ENCODE assay signal across 9 cellular contexts in genomic region chr2:191038241-191038725, GRCh38. TPM values are rescaled to one million over a fixed set of nuclear protein-coding genes. Genes with fewer than 3 reads are reported as not detected.
DNase-seq lines count a peak whose midpoint lies in the region; ATAC-seq and TF ChIP-seq lines count a peak whose summit lies in the region.
"Had no signal": no experiment of that assay in that cellular context is flagged by ENCODE, and none has a peak within 500 bp of the region (broad histone marks: within the 10 kb centered on the region; RNA-seq: fewer than 3 reads in every experiment).

No MANE protein-coding gene starts in this region.

- H3K27me3 ChIP-seq in CD4-positive, alpha-beta T cell (ENCODE audit: control insufficient read depth, insufficient read depth, low read length) = no peaks in the 10 kb centered on the region

- DNase-seq in CD4-positive, alpha-beta T cell = peak in 4 of 10 experiments; percentile 12 to 24 (median 22)
- DNase-seq in activated CD8-positive, alpha-beta T cell treated with anti-CD3 and anti-CD28 coated beads for 36 hours = peak; percentile 41
- DNase-seq in glomerular visceral epithelial cell (ENCODE audit: extremely low spot score) (peak; percentile 40), UCSD-AML1 (lab: John Stamatoyannopoulos, UW; ENCODE audit: unreplicated experiment) (no peak), NCI-H1092 treated with DMSO at 0.1 percent for 48 hours (lab: John Stamatoyannopoulos, UW) (no peak), SKM-1 treated with dmso at 0.1 percent for 144 hours (lab: John Stamatoyannopoulos, UW; ENCODE audit: unreplicated experiment) (no peak), iPS-NIHi7 (ENCODE audit: extremely low spot score) (no peak)
- DNase-seq: NCI-H1694 had no signal

- no peak overlapping the region for H3K27ac ChIP-seq in CD4-positive, alpha-beta T cell (ENCODE audit: low read depth, low read length)

- H3K9me3 Mint-ChIP-seq in CD4-positive, alpha-beta T cell = no peaks in the 10 kb centered on the region
- H3K9me3 Mint-ChIP-seq in activated CD8-positive, alpha-beta T cell treated with anti-CD3 and anti-CD28 coated beads for 36 hours = no peaks in the 10 kb centered on the region

- intact Hi-C loops in CD4-positive, alpha-beta T cell (cut with DNase I, micrococcal nuclease) = no loop called here
- intact Hi-C loops in activated CD8-positive, alpha-beta T cell treated with anti-CD3 and anti-CD28 coated beads for 36 hours (cut with micrococcal nuclease) = no loop called here

- peak overlapping the region; percentile 3 for H3K4me3 Mint-ChIP-seq in CD4-positive, alpha-beta T cell
- H3K4me3 Mint-ChIP-seq in activated CD8-positive, alpha-beta T cell treated with anti-CD3 and anti-CD28 coated beads for 36 hours = no peak overlapping the region

- peaks cover 18% of the 10 kb centered on the region for H3K4me1 Mint-ChIP-seq in CD4-positive, alpha-beta T cell (ENCODE audit: low read depth)
- H3K4me1 Mint-ChIP-seq in activated CD8-positive, alpha-beta T cell treated with anti-CD3 and anti-CD28 coated beads for 36 hours (ENCODE audit: low read depth) = peaks cover 29% of the 10 kb centered on the region

- no peaks in the 10 kb centered on the region for H3K27me3 Mint-ChIP-seq in CD4-positive, alpha-beta T cell
- H3K27me3 Mint-ChIP-seq in activated CD8-positive, alpha-beta T cell treated with anti-CD3 and anti-CD28 coated beads for 36 hours = no peaks in the 10 kb centered on the region

- POLR2A ChIA-PET in CD4-positive, alpha-beta T cell (lab: Charles Lee) = interaction anchor here (0.5 to 1.0 kb wide), 2 partner anchors 16 to 104 kb away, joined by 3 read pairs; no protein-coding TSS in a partner anchor
- POLR2A ChIA-PET in activated CD8-positive, alpha-beta T cell treated with anti-CD3 and anti-CD28 coated beads for 36 hours (lab: Charles Lee) = interaction anchor here (1.0 to 2.8 kb wide), 6 partner anchors 14 to 113 kb away, joined by 3 to 11 read pairs (median 6); partner anchors contain the start of gene STAT4

- CTCF ChIA-PET in CD4-positive, alpha-beta T cell (lab: Charles Lee) = interaction anchor here (1.0 to 4.1 kb wide), 3 partner anchors 9 to 117 kb away, joined by 3 to 19 read pairs (median 3); partner anchors contain the start of gene STAT1
- CTCF ChIA-PET in activated CD8-positive, alpha-beta T cell treated with anti-CD3 and anti-CD28 coated beads for 36 hours (lab: Charles Lee) = interaction anchor here (1.0 to 5.3 kb wide), 7 partner anchors 9 to 127 kb away, joined by 3 to 42 read pairs (median 4); no protein-coding TSS in a partner anchor

- H3K9me3 ChIP-seq in CD4-positive, alpha-beta T cell (ENCODE audit: control insufficient read depth, low read length) = no peaks in the 10 kb centered on the region

- peak; percentile 68 for ATAC-seq in CD4-positive, alpha-beta T cell (ENCODE audit: poor library complexity)
- peak; percentile 58 for ATAC-seq in HG02870 (IDR thresholded peaks at IDR 0.05; ENCODE audit: unreplicated experiment)
- peak; percentile 67 for ATAC-seq in activated CD8-positive, alpha-beta T cell treated with anti-CD3 and anti-CD28 coated beads for 36 hours

- H3K36me3 Mint-ChIP-seq in CD4-positive, alpha-beta T cell (ENCODE audit: low read depth) = peaks cover 72% of the 10 kb centered on the region
- peaks cover 36% of the 10 kb centered on the region for H3K36me3 Mint-ChIP-seq in activated CD8-positive, alpha-beta T cell treated with anti-CD3 and anti-CD28 coated beads for 36 hours (ENCODE audit: low read depth)

- H3K27ac Mint-ChIP-seq in CD4-positive, alpha-beta T cell = peak overlapping the region; percentile 80
- peak overlapping the region; percentile 76 for H3K27ac Mint-ChIP-seq in activated CD8-positive, alpha-beta T cell treated with anti-CD3 and anti-CD28 coated beads for 36 hours

- TF ChIP-seq CTCF in CD4-positive, alpha-beta T cell (IDR thresholded peaks at IDR 0.05) = no peak
- TF ChIP-seq CTCF in activated CD8-positive, alpha-beta T cell treated with anti-CD3 and anti-CD28 coated beads for 36 hours (IDR thresholded peaks at IDR 0.05) = no peak

RNA-seq across cellular contexts. Expression of gene STAT1, which starts 24.3 kb away (rescaled TPM):
- total RNA-seq in CD4-positive, alpha-beta T cell = 10 to 100 TPM; 56.6 to 57.8 TPM
- total RNA-seq in activated CD8-positive, alpha-beta T cell treated with anti-CD3 and anti-CD28 coated beads for 36 hours = 100 to 1,000 TPM; 293 to 311 TPM

Comparison
In these comparisons a context has a peak if more than half of its experiments do, and no peak if none do; other contexts are left out.
1. DNase-seq: peak in activated CD8-positive, alpha-beta T cell treated with anti-CD3 and anti-CD28 coated beads for 36 hours (single experiment) and glomerular visceral epithelial cell (single experiment); none in UCSD-AML1 (single experiment), NCI-H1092 treated with DMSO at 0.1 percent for 48 hours (single experiment), SKM-1 treated with dmso at 0.1 percent for 144 hours (single experiment) and iPS-NIHi7 (single experiment).
2. RNA of gene STAT1, which starts 24.3 kb away (total RNA-seq): 293 to 311 TPM in activated CD8-positive, alpha-beta T cell treated with anti-CD3 and anti-CD28 coated beads for 36 hours; 56.6 to 57.8 TPM in CD4-positive, alpha-beta T cell; every median in the first group is over 4 times any median in the second.
3. Peak in every context shown above with its lines, with median percentiles within 50 percentile points of each other: ATAC-seq.